Comparison of ENCODE assay signal across 17 cellular contexts in the genomic region with DNA sequence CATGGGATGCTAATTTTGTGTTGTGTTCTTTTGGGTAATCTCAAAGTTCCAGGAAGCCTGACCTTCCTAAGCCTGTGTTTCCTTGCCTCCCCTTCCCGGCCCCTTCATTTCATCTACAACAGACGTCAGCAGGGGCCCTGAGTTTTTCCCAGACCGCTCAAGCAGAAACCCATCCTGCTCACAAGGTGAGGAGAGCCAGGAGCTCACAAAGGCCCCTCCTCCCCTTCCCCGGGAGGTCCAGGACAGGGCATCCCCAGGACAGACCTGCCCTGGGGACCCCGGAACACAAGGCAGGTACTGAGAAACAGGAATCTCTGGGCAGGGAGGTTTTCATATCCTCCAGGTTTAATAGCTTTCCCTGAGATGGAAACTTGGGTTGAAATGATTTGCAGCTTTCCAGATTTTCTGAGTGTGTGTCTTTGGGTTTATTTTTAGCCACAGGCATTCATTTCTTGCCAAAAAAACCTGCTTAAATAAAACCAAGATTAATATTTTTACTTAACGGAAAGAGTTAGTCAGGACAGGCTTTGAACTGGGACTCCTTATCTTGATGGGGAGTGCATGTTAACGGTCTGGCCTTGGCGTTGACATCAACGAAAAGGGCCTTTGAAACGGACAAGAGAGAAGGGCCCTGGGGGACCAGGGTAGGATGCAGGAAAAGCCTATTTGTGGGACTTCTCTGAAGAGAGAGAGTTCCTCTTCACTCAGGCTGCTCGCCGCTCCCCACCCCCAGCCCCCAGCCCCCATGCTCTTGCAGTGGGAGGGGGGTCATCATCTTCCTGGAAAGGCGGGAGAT. TPM values are rescaled to one million over a fixed set of nuclear protein-coding genes. Genes with fewer than 3 reads are reported as not detected.
A peak's percentile ranks its signal among the peaks of the same experiment; 100 is the strongest.
DNase-seq lines count a peak whose midpoint lies in the region; ATAC-seq, FAIRE-seq and TF ChIP-seq lines count a peak whose summit lies in the region.
"Had no signal": no experiment of that assay in that cellular context is flagged by ENCODE, and none has a peak within 500 bp of the region (broad histone marks: within the 10 kb centered on the region; RNA-seq: fewer than 3 reads in every experiment).

No MANE protein-coding gene starts in this region.

- intact Hi-C loops in right lobe of liver (cut with DNase I): no loop called here
- intact Hi-C loops in HepG2 (cut with micrococcal nuclease; ENCODE audit: unreplicated experiment): no loop called here
- intact Hi-C loops in left cardiac atrium (cut with DNase I): loop anchor here in 1 of 2 donors (5.0 kb wide), 1 partner anchor 38 kb away; a partner anchor contains a TSS

- FAIRE-seq in HepG2 (lab: Jason Lieb, UNC): no peak
- FAIRE-seq: A204.1, pancreas had no signal

- no peak for TF ChIP-seq EP300 in HepG2 (IDR thresholded peaks at IDR 0.05; ENCODE audit: low read depth in 2 of 2, low read length in 2 of 2)
- no peak for TF ChIP-seq EP300 in HepG2 (CRISPR knock-in tag; IDR thresholded peaks at IDR 0.05; ENCODE audit: borderline replicate concordance)

- TF ChIP-seq RAD21 in HepG2 (CRISPR knock-in tag; IDR thresholded peaks at IDR 0.05): no peak

- CTCF ChIA-PET in HepG2 (lab: Yijun Ruan, JAX; ENCODE audit: low intra/inter-chr PET ratio, low total read pairs): no interaction called here

- no peak overlapping the region for H3K27ac ChIP-seq in right lobe of liver
- no peak overlapping the region for H3K27ac ChIP-seq in HepG2 (ENCODE audit: extremely low read length, insufficient read depth, low read length)
- H3K27ac ChIP-seq: body of pancreas, pancreas, VCaP had no signal

- H3K9me3 ChIP-seq in right lobe of liver (no peaks in the 10 kb centered on the region), HepG2 (ENCODE audit: low read length) (no peaks in the 10 kb centered on the region)
- H3K9me3 ChIP-seq: body of pancreas, pancreas had no signal

- H3K4me1 ChIP-seq in right lobe of liver (no peaks in the 10 kb centered on the region), HepG2 (ENCODE audit: insufficient read depth, low read length) (no peaks in the 10 kb centered on the region)
- H3K4me1 ChIP-seq: pancreas had no signal

- 61% methylated on average over 9 of the region's 13 CpGs for WGBS in right lobe of liver (ENCODE audit: insufficient coverage, low coverage, low lambda C conversion rate, missing lambda C conversion rate)
- WGBS in HepG2 (ENCODE audit: low lambda C conversion rate): 92% methylated on average over 13 of the region's 13 CpGs

- H3K4me3 ChIP-seq in right lobe of liver: no peak overlapping the region
- H3K4me3 ChIP-seq in HepG2 (replicated peaks in 1 of 3; ENCODE audit: insufficient read depth in 1 of 3, low read depth in 2 of 3, low read length in 3 of 3): no peak overlapping the region
- H3K4me3 ChIP-seq: body of pancreas, pancreas had no signal

- H3K4me2 ChIP-seq in HepG2 (ENCODE audit: low read depth, low read length): no peak overlapping the region

- H4K20me1 ChIP-seq in HepG2 (ENCODE audit: insufficient read depth, low read length): no peaks in the 10 kb centered on the region

- peaks cover 2% of the 10 kb centered on the region for H3K79me2 ChIP-seq in HepG2 (ENCODE audit: insufficient read depth, low read length)

- no peak overlapping the region for H3K9ac ChIP-seq in HepG2 (ENCODE audit: insufficient read depth, low read depth, low read length)

- POLR2A ChIA-PET in HepG2 (lab: Yijun Ruan, JAX): no interaction called here

- ATAC-seq in right lobe of liver: peak in 3 of 4 donors; percentile 4 to 49 (median 34)
- ATAC-seq in HepG2: no peak
- peak; percentile 41 to 56 for ATAC-seq in left cardiac atrium
- ATAC-seq in HG03280 (IDR thresholded peaks at IDR 0.05; ENCODE audit: unreplicated experiment): no peak
- no peak for ATAC-seq in HG02852 (IDR thresholded peaks at IDR 0.05; ENCODE audit: unreplicated experiment)
- ATAC-seq: body of pancreas; stimulated activated naive CD8-positive, alpha-beta T cell treated with anti-CD3 and anti-CD28 coated beads, Interleukin-15, amount 100 ng/mL, for 72 hours had no signal

- BruUV-seq in HepG2 (replicated peaks; lab: Mats Ljungman, UMichigan): no TSS peak

- TF ChIP-seq POLR2A in right lobe of liver (IDR thresholded peaks at IDR 0.05) (no peak), HepG2 (IDR thresholded peaks at IDR 0.05; ENCODE audit: insufficient read depth in 1 of 2, low read depth in 2 of 2, low read length in 2 of 2) (no peak)

- H3K27me3 ChIP-seq in right lobe of liver (no peaks in the 10 kb centered on the region), HepG2 (ENCODE audit: control insufficient read depth in 1 of 2, insufficient read depth in 2 of 2, low read length in 2 of 2) (no peaks in the 10 kb centered on the region)
- H3K27me3 ChIP-seq: body of pancreas, pancreas had no signal

- H3K36me3 ChIP-seq in right lobe of liver (no peaks in the 10 kb centered on the region), HepG2 (replicated peaks in 1 of 2; ENCODE audit: control insufficient read depth in 1 of 2, insufficient read depth in 2 of 2, low read length in 2 of 2) (peaks cover 9 to 52% of the 10 kb centered on the region in 2 experiments)
- H3K36me3 ChIP-seq: pancreas had no signal

- in situ Hi-C loops in HepG2 (cut with HindIII; ENCODE audit: extremely low pct_ligation_motif_present, low pct_unique_long_range_greater_than_20kb): loop anchor here (25.0 kb wide), 1 partner anchor 147 kb away; no protein-coding TSS in a partner anchor

- TF ChIP-seq CTCF in right lobe of liver (IDR thresholded peaks at IDR 0.05): no peak
- no peak for TF ChIP-seq CTCF in HepG2 (CRISPR knock-in tag; IDR thresholded peaks at IDR 0.05)

- DNase-seq in right lobe of liver: no peak
- DNase-seq in HepG2 (ENCODE audit: low spot score): no peak
- DNase-seq in left cardiac atrium: no peak
- DNase-seq in putamen (ENCODE audit: low spot score): peak; percentile 45
- no peak for DNase-seq in activated effector memory CD4-positive, alpha-beta T cell treated with anti-CD3 and anti-CD28 coated beads, Interleukin-2, amount 50 U/mL, for 16 hours
- no peak for DNase-seq in RKO (ENCODE audit: low spot score)
- DNase-seq: body of pancreas; GOT3; NCI-H1092; NCI-H524; pancreas; stimulated activated naive CD8-positive, alpha-beta T cell treated with anti-CD3 and anti-CD28 coated beads, Interleukin-15, amount 100 ng/mL, for 72 hours had no signal

- no peak overlapping the region for H2AFZ ChIP-seq in HepG2 (ENCODE audit: low read length)

TF ChIP-seq in HepG2, 621 proteins besides CTCF, POLR2A, EP300 and RAD21:
- TF ChIP-seq HNRNPLL (IDR thresholded peaks at IDR 0.05; ENCODE audit: low read depth, low read length, poor library complexity, severe bottlenecking) (no peak), MBNL3 (CRISPR knock-in tag; conservative IDR thresholded peaks at IDR 0.05) (no peak), ZBTB8A (CRISPR knock-in tag; IDR thresholded peaks at IDR 0.05; ENCODE audit: borderline replicate concordance, low read depth) (no peak)

RNA-seq across cellular contexts. Expression of a gene that starts 38.5 kb away (rescaled TPM):
- total RNA-seq in right lobe of liver (10 to 100 TPM; 21.9 to 58.6 (median 52.7) TPM), HepG2 (2016; rRNA removed; fragmentation: Illumina TruSeq; extraction: Trizol) (28.7 and 57.3 TPM in 2 replicates), left cardiac atrium (100 to 1,000 TPM; 434 to 484 TPM)
- 5.1 and 5.6 TPM in 2 replicates for total RNA-seq in HepG2 (2016; cell fraction: cytosol; rRNA removed; fragmentation: Illumina TruSeq; extraction: Trizol; ENCODE audit: low read depth)
- 26.3 and 55.6 TPM in 2 replicates for total RNA-seq in HepG2 (2016; cell fraction: insoluble cytoplasmic fraction; rRNA removed; fragmentation: Illumina TruSeq; extraction: Trizol)
- 17.2 and 19.0 TPM in 2 replicates for total RNA-seq in HepG2 (2016; cell fraction: membrane; rRNA removed; fragmentation: Illumina TruSeq; extraction: Trizol)
- total RNA-seq in HepG2 (2016; cell fraction: nucleus; rRNA removed; fragmentation: Illumina TruSeq; extraction: Trizol): 55.3 and 66.5 TPM in 2 replicates
- 75.2 and 86.6 TPM in 2 replicates for polyA plus RNA-seq in HepG2 (2011; rRNA removed)
- polyA plus RNA-seq in HepG2 (2011; cell fraction: cytosol; rRNA removed): 67.3 and 72.2 TPM in 2 replicates
- 29.5 and 30.5 TPM in 2 replicates for polyA plus RNA-seq in HepG2 (2011; cell fraction: nucleus; rRNA removed)
- polyA plus RNA-seq in HepG2 (2012): 89.9 and 107 TPM in 2 replicates
- polyA plus RNA-seq in HepG2 (2016; cell fraction: cytosol; fragmentation: Illumina TruSeq; extraction: Trizol; ENCODE audit: low read depth): 5.5 TPM in 2 replicates
- polyA plus RNA-seq in HepG2 (2016; cell fraction: insoluble cytoplasmic fraction; fragmentation: Illumina TruSeq; extraction: Trizol; ENCODE audit: low read depth): 30.6 and 38.9 TPM in 2 replicates
- 12.2 and 12.9 TPM in 2 replicates for polyA plus RNA-seq in HepG2 (2016; cell fraction: membrane; fragmentation: Illumina TruSeq; extraction: Trizol; ENCODE audit: low read depth)
- polyA plus RNA-seq in HepG2 (2016; cell fraction: nucleus; fragmentation: Illumina TruSeq; extraction: Trizol; ENCODE audit: insufficient read depth, low read depth): 90.8 and 96.2 TPM in 2 replicates
- 7.2 and 107 TPM in 2 replicates for polyA minus RNA-seq in HepG2 (2011; rRNA and poly(A)+ RNA removed; ENCODE audit: low replicate concordance)
- polyA minus RNA-seq in HepG2 (2011; cell fraction: cytosol; rRNA and poly(A)+ RNA removed): 51.1 and 55.3 TPM in 2 replicates
- polyA minus RNA-seq in HepG2 (2011; cell fraction: nucleus; rRNA and poly(A)+ RNA removed): 20.5 and 25.0 TPM in 2 replicates
- total RNA-seq: HT-29 had no signal

Comparison
In these comparisons a context has a peak if more than half of its experiments do, and no peak if none do; other contexts are left out.
1. ATAC-seq: peak in right lobe of liver (3 of 4) and left cardiac atrium (2 of 2); none in HepG2 (single experiment), HG03280 (single experiment) and HG02852 (single experiment).